In the genomic region with DNA sequence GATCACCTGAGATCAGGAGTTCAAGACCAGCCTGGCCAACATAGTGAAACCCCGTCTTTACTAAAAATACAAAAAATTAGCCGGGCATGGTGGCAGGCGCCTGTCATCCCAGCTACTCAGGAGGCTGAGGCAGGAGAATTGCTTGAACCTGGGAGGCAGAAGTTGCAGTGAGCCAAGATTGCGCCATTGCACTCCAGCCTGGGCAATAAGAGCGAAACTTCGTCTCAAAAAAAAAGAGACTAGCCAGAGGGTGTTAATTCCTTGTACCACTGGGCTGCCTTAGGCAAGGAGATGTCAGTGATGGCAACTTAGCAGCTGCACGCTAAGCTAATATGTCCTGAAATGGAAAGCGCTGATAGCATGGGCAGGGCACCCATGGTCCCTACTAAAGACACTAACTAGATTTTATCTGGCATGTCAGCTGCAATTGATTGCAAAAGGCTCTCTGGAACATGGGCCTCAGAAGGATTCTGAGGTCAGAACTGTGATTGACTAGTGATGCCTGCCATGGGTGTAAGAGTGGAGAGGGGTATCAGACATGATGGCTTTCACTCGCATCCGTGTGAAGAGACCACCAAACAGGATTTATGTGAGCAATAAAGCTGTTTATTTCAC, we compare ENCODE assay signal across 14 cellular contexts. TPM values are rescaled to one million over a fixed set of nuclear protein-coding genes. Genes with fewer than 3 reads are reported as not detected.
"Had no signal": no experiment of that assay in that cellular context is flagged by ENCODE, and none has a peak within 500 bp of the region (broad histone marks: within the 10 kb centered on the region; RNA-seq: fewer than 3 reads in every experiment).

No MANE protein-coding gene starts in this region.

RNA-seq across cellular contexts. Expression of a gene that starts 1.7 kb away (rescaled TPM):
- total RNA-seq: dermis microvascular lymphatic vessel endothelial cell; gastrocnemius medialis; glomerular endothelial cell; liver; mesothelial cell of epicardium; natural killer cell treated with Interleukin-12 subunit alpha and Interleukin-12 subunit beta and Interleukin-15 and Interleukin-18, amount 100 ng/mL, for 72 hours; neural crest cell; omental fat pad; posterior vena cava; pulmonary artery endothelial cell; transverse colon; urinary bladder had no signal
- polyA plus RNA-seq: keratinocyte, liver, small intestine, urinary bladder had no signal
